ENCODE assay signal across 17 cellular contexts in genomic region chr12:15662983-15663659, GRCh38.
A peak's percentile ranks its signal among the peaks of the same experiment; 100 is the strongest.
DNase-seq lines count a peak whose midpoint lies in the region; ATAC-seq and TF ChIP-seq lines count a peak whose summit lies in the region.
"Had no signal": no experiment of that assay in that cellular context is flagged by ENCODE, and none has a peak within 500 bp of the region (broad histone marks: within the 10 kb centered on the region; RNA-seq: fewer than 3 reads in every experiment).

No MANE protein-coding gene starts in this region.

- ATAC-seq in RWPE2 (ENCODE audit: low read depth) (peak; percentile 26; the same call in 2 of the 3 replicates), aorta (ENCODE audit: low FRiP score) (no peak)
- ATAC-seq: activated CD8-positive, alpha-beta memory T cell treated with anti-CD3 and anti-CD28 coated beads, Interleukin-2, amount 10 ng/mL, durations not matched to agents 7 days and 5 days; natural killer cell treated with Interleukin-12 subunit alpha and Interleukin-12 subunit beta and Interleukin-15 and Interleukin-18, amount 100 ng/mL, for 72 hours; stimulated activated naive CD8-positive, alpha-beta T cell treated with anti-CD3 and anti-CD28 coated beads, Interleukin-15, Interleukin-2, amounts not matched to agents 100 U/mL and 50 U/mL, for 24 hours; upper lobe of right lung had no signal

- H4K8ac ChIP-seq in mesenchymal stem cell (ENCODE audit: low read length): no peak overlapping the region

- H3K4me2 ChIP-seq in mesenchymal stem cell (ENCODE audit: low read length, poor library complexity, severe bottlenecking): no peak overlapping the region

- peak overlapping the region in 1 of 2 experiments; percentile 3 for H3K18ac ChIP-seq in mesenchymal stem cell (ENCODE audit: low read depth in 1 of 2, low read length in 2 of 2)

- no peak overlapping the region for H3K23ac ChIP-seq in mesenchymal stem cell (ENCODE audit: low read length in 2 of 2)

- H2BK12ac ChIP-seq in mesenchymal stem cell (ENCODE audit: low read length in 2 of 2): no peak overlapping the region

- no peak overlapping the region for H2BK5ac ChIP-seq in mesenchymal stem cell (ENCODE audit: low read depth, low read length, poor library complexity, severe bottlenecking)

- H3K9me3 ChIP-seq in RWPE2 (ENCODE audit: severe bottlenecking) (no peaks in the 10 kb centered on the region), mesenchymal stem cell (ENCODE audit: control insufficient read depth, low read length) (no peaks in the 10 kb centered on the region), aorta (ENCODE audit: control insufficient read depth, low read length) (no peaks in the 10 kb centered on the region)
- H3K9me3 ChIP-seq: upper lobe of right lung had no signal

- H3K27ac ChIP-seq in RWPE2 (ENCODE audit: poor library complexity, severe bottlenecking) (peak overlapping the region; percentile 71), mesenchymal stem cell (ENCODE audit: low read length, poor library complexity, severe bottlenecking) (peak overlapping the region; percentile 56), aorta (ENCODE audit: low read depth in 1 of 2, low read length in 2 of 2) (no peak overlapping the region)
- H3K27ac ChIP-seq: upper lobe of right lung had no signal

- H3K27me3 ChIP-seq in RWPE2 (ENCODE audit: insufficient read depth, poor library complexity, severe bottlenecking) (no peaks in the 10 kb centered on the region), mesenchymal stem cell (ENCODE audit: control insufficient read depth in 1 of 2, insufficient read depth in 1 of 2, low read length in 2 of 2) (no peaks in the 10 kb centered on the region), aorta (ENCODE audit: control insufficient read depth in 1 of 2, insufficient read depth in 2 of 2, low read length in 1 of 2) (no peaks in the 10 kb centered on the region)
- H3K27me3 ChIP-seq: upper lobe of right lung had no signal

- H3K4me1 ChIP-seq in RWPE2 (ENCODE audit: insufficient read depth, poor library complexity, severe bottlenecking): peaks cover 16% of the 10 kb centered on the region
- H3K4me1 ChIP-seq in mesenchymal stem cell (ENCODE audit: control insufficient read depth, insufficient read depth, low read depth, low read length): no peaks in the 10 kb centered on the region
- no peaks in the 10 kb centered on the region for H3K4me1 ChIP-seq in aorta (ENCODE audit: control insufficient read depth in 1 of 2, insufficient read depth in 2 of 2, low read length in 2 of 2)
- H3K4me1 ChIP-seq: upper lobe of right lung had no signal

- no peak overlapping the region for H4K91ac ChIP-seq in mesenchymal stem cell (ENCODE audit: low read length)

- peaks cover 2% of the 10 kb centered on the region for H3K79me1 ChIP-seq in mesenchymal stem cell (replicated peaks; ENCODE audit: low read length, poor library complexity, severe bottlenecking)

- H3K4me3 ChIP-seq in RWPE2 (ENCODE audit: severe bottlenecking) (no peak overlapping the region), mesenchymal stem cell (ENCODE audit: insufficient read depth in 1 of 2, low read depth in 1 of 2, low read length in 2 of 2) (no peak overlapping the region), aorta (ENCODE audit: low read length in 2 of 2) (no peak overlapping the region)
- H3K4me3 ChIP-seq: lung, upper lobe of right lung had no signal

- H2BK15ac ChIP-seq in mesenchymal stem cell (ENCODE audit: low read depth, poor library complexity, severe bottlenecking): no peak overlapping the region

- peak overlapping the region; percentile 69 for H3K9ac ChIP-seq in mesenchymal stem cell (ENCODE audit: low read length)

- peak; percentile 58 for DNase-seq in Caki2 (ENCODE audit: low read depth)
- no peak for DNase-seq in RWPE2 (ENCODE audit: low spot score)
- DNase-seq in epidermal melanocyte (ENCODE audit: insufficient read length, low spot score): peak; percentile 46
- DNase-seq in mesenchymal stem cell: peak; percentile 22
- no peak for DNase-seq in activated CD4-positive, alpha-beta T cell treated with anti-CD3 and anti-CD28 coated beads for 48 hours
- no peak for DNase-seq in aorta
- no peak for DNase-seq in GDM1 (lab: John Stamatoyannopoulos, UW)
- no peak for DNase-seq in stimulated activated naive CD4-positive, alpha-beta T cell treated with Interleukin-2 at 50 U/mL for 16 hours (lab: John Stamatoyannopoulos, UW)
- DNase-seq: activated CD8-positive, alpha-beta memory T cell treated with anti-CD3 and anti-CD28 coated beads, Interleukin-2, amount 10 ng/mL, durations not matched to agents 7 days and 5 days; CD4-positive, alpha-beta memory T cell; effector memory CD4-positive, alpha-beta T cell; SHP77 treated with DMSO at 0.1 percent for 48 hours; stimulated activated CD4-positive, alpha-beta T cell treated with anti-CD3 and anti-CD28 coated beads, Interleukin-12 subunit alpha, Interleukin-12 subunit beta, amount 100 ng/mL, for 4 hours; stimulated activated naive CD8-positive, alpha-beta T cell treated with anti-CD3 and anti-CD28 coated beads, Interleukin-15, Interleukin-2, amounts not matched to agents 100 U/mL and 50 U/mL, for 24 hours; upper lobe of right lung had no signal

- in situ Hi-C loops in Caki2 (cut with HindIII; ENCODE audit: low pct_unique_long_range_greater_than_20kb, low sequenced_read_pairs): no loop called here

- 94% methylated on average over 3 of the region's 5 CpGs for WGBS in mesenchymal stem cell
- 87 to 88% methylated on average over 5 of the region's 5 CpGs for WGBS in aorta, 2 donors

- H3K4ac ChIP-seq in mesenchymal stem cell (ENCODE audit: low read depth in 1 of 2, low read length in 2 of 2): peak overlapping the region in 1 of 2 experiments; percentile 49

- no peak overlapping the region for H3K14ac ChIP-seq in mesenchymal stem cell (ENCODE audit: low read length in 2 of 2)

- H2BK120ac ChIP-seq in mesenchymal stem cell (ENCODE audit: low read depth, low read length): no peak overlapping the region

- no peak overlapping the region for H2AFZ ChIP-seq in mesenchymal stem cell (ENCODE audit: low read depth, low read length)

- H3K36me3 ChIP-seq in RWPE2 (ENCODE audit: low read depth): no peaks in the 10 kb centered on the region
- peaks cover 6 to 59% of the 10 kb centered on the region in 2 experiments for H3K36me3 ChIP-seq in mesenchymal stem cell (ENCODE audit: control insufficient read depth in 1 of 2, insufficient read depth in 2 of 2, low read depth in 1 of 2, low read length in 2 of 2)
- H3K36me3 ChIP-seq in aorta (ENCODE audit: control insufficient read depth in 1 of 2, insufficient read depth in 2 of 2, low read length in 1 of 2): peaks cover 0 to 3% of the 10 kb centered on the region in 2 donors

- intact Hi-C loops in aorta (cut with DNase I): no loop called here

- no peak for TF ChIP-seq CTCF in RWPE2 (IDR thresholded peaks at IDR 0.05; ENCODE audit: poor library complexity, severe bottlenecking)

- peak overlapping the region; percentile 68 for H2AK5ac ChIP-seq in mesenchymal stem cell (ENCODE audit: low read length, severe bottlenecking)

Comparison
In these comparisons a context has a peak if more than half of its experiments do, and no peak if none do; other contexts are left out.
1. DNase-seq: peak in Caki2 (single experiment), epidermal melanocyte (single experiment) and mesenchymal stem cell (single experiment); none in RWPE2 (single experiment), activated CD4-positive, alpha-beta T cell treated with anti-CD3 and anti-CD28 coated beads for 48 hours (single experiment), aorta (0 of 2), GDM1 (single experiment) and stimulated activated naive CD4-positive, alpha-beta T cell treated with Interleukin-2 at 50 U/mL for 16 hours (single experiment).
2. H3K27ac ChIP-seq: peak in RWPE2 (single experiment) and mesenchymal stem cell (single experiment); none in aorta (0 of 2).